1 cellular context compared by ENCODE assay signal in the genomic region with DNA sequence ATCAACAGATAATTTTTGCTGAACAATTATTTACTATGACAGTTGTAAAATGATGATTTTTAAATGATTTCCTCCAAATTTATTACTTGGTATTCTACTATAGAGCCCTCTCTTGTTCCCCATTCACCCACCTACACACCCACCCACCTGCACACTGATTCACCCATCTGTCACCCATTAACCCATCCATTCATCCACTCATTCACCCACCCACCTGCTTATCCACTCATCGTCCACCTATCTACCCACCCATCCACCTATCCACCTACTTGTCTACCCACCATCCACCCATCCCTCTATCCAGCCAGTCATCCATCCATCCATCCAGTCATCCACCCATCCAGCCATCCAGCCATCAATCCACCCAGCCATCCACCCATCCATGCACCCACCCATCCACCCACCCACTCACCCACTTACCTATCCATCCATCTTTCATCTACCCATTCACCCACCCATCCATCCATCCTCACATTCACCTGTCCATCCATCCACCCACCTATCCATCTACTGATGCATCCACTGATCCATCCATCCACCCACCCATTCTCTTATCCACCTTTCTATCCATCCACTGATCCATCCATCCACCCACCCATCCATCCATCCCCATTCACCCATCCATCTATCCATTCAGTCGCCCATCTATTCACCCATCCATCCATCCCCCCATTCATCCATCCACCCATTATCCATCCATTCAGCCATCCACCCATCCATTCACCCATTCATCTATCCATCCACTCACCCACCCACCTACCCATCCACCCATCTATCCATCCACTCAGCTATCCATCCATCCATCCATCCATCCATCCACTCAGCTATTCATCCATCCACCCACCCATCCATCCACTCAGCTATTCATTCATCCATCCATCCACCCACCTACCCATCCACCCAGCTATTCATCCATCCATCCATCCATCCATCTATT.
A peak's percentile ranks its signal among the peaks of the same experiment; 100 is the strongest.
TF ChIP-seq lines count a peak whose summit lies in the region.

No MANE protein-coding gene starts in this region.

TF ChIP-seq in HepG2, 621 proteins besides CTCF, POLR2A, EP300 and RAD21 (continued from another document):
- 0 out of 2 replicates have a peak, but pooled peaks have one; percentile 28 for TF ChIP-seq HOXA7 (CRISPR knock-in tag; IDR thresholded peaks at IDR 0.05)
